In the genomic region with DNA sequence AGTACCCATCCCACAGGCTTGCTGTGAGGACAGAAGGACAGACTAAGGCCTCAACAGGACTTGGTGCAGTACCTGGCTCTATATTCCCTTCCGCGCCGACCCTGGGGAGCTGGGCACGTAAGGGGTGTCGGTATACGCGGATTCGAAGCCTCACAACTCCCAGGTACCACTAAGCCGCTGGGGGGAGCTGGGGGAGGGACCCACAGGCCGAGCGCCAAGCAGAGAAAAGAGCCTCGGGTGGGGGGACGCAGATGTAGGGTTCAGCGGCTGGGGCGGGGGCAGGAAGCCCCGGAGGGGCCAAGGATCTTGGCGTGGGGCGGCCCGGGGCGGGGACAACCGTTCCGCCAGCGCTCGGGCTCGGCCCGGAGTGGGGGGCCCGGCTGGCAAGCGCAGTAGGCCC, we compare ENCODE assay signal across 1 cellular context.
A peak's percentile ranks its signal among the peaks of the same experiment; 100 is the strongest.
TF ChIP-seq lines count a peak whose summit lies in the region.

No MANE protein-coding gene starts in this region.

TF ChIP-seq in K562, 482 proteins besides CTCF, POLR2A, EP300 and RAD21 (continued from another document):
- peak; percentile 45; the same call in 1 of the 2 replicates for TF ChIP-seq ZBTB40 (IDR thresholded peaks at IDR 0.05)
- no peak for TF ChIP-seq ZBTB40 (CRISPR knock-in tag; IDR thresholded peaks at IDR 0.05)
- TF ChIP-seq PHF20 (IDR thresholded peaks at IDR 0.05; ENCODE audit: partially characterized antibody): no peak
- TF ChIP-seq SNIP1 (IDR thresholded peaks at IDR 0.05; ENCODE audit: low read depth): no peak
- peak; percentile 37 for TF ChIP-seq CHD1 (IDR thresholded peaks at IDR 0.05; ENCODE audit: low read length)
- 0 out of 2 replicates have a peak, but pooled peaks have one; percentile 23 for TF ChIP-seq SMARCA5 (IDR thresholded peaks at IDR 0.05)
- no peak for TF ChIP-seq NR2C2 (CRISPR knock-in tag; IDR thresholded peaks at IDR 0.05)
- TF ChIP-seq NR2C2 (tag; IDR thresholded peaks at IDR 0.05): no peak
- TF ChIP-seq LCOR (CRISPR knock-in tag; IDR thresholded peaks at IDR 0.05): 0 out of 2 replicates have a peak, but pooled peaks have one; percentile 29
- TF ChIP-seq, protein P1, sequence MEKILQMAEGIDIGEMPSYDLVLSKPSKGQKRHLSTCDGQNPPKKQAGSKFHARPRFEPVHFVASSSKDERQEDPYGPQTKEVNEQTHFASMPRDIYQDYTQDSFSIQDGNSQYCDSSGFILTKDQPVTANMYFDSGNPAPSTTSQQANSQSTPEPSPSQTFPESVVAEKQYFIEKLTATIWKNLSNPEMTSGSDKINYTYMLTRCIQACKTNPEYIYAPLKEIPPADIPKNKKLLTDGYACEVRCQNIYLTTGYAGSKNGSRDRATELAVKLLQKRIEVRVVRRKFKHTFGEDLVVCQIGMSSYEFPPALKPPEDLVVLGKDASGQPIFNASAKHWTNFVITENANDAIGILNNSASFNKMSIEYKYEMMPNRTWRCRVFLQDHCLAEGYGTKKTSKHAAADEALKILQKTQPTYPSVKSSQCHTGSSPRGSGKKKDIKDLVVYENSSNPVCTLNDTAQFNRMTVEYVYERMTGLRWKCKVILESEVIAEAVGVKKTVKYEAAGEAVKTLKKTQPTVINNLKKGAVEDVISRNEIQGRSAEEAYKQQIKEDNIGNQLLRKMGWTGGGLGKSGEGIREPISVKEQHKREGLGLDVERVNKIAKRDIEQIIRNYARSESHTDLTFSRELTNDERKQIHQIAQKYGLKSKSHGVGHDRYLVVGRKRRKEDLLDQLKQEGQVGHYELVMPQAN (IDR thresholded peaks at IDR 0.05; ENCODE audit: borderline replicate concordance): peak; percentile 61
- no peak; the same call in 1 of the 2 replicates for TF ChIP-seq SMARCC2 (IDR thresholded peaks at IDR 0.05; ENCODE audit: low read depth)
- TF ChIP-seq ZSCAN29 (IDR thresholded peaks at IDR 0.05): peak; percentile 46; the same call in 1 of the 2 replicates
